In genomic region chr10:122422266-122422980, GRCh38 we compare ENCODE assay signal across 18 cellular contexts. TPM values are rescaled to one million over a fixed set of nuclear protein-coding genes. Genes with fewer than 3 reads are reported as not detected.
DNase-seq lines count a peak whose midpoint lies in the region; ATAC-seq and TF ChIP-seq lines count a peak whose summit lies in the region.
"Had no signal": no experiment of that assay in that cellular context is flagged by ENCODE, and none has a peak within 500 bp of the region (broad histone marks: within the 10 kb centered on the region; RNA-seq: fewer than 3 reads in every experiment).

No MANE protein-coding gene starts in this region.

- intact Hi-C loops in CD4-positive, alpha-beta memory T cell (cut with micrococcal nuclease): no loop called here
- intact Hi-C loops in mammary epithelial cell (cut with micrococcal nuclease): no loop called here
- intact Hi-C loops in natural killer cell (cut with micrococcal nuclease): loop anchor here (1.0 kb wide), 1 partner anchor 47 kb away; no protein-coding TSS in a partner anchor
- intact Hi-C loops in ascending aorta (cut with DNase I): no loop called here

- H3K36me3 Mint-ChIP-seq in CD4-positive, alpha-beta memory T cell: peaks cover 37 to 40% of the 10 kb centered on the region in 2 donors
- peaks cover 15% of the 10 kb centered on the region for H3K36me3 Mint-ChIP-seq in natural killer cell

- no peaks in the 10 kb centered on the region for H3K27me3 Mint-ChIP-seq in CD4-positive, alpha-beta memory T cell
- H3K27me3 Mint-ChIP-seq in natural killer cell (ENCODE audit: low read depth in 2 of 2): no peaks in the 10 kb centered on the region

- peak overlapping the region in 7 of 8 donors; percentile 6 to 77 (median 55) for H3K4me3 Mint-ChIP-seq in CD4-positive, alpha-beta memory T cell
- peak overlapping the region; percentile 81 for H3K4me3 Mint-ChIP-seq in natural killer cell
- H3K4me3 Mint-ChIP-seq: nephron had no signal

- peak; percentile 63 to 75 for ATAC-seq in activated CD4-positive, CD25-positive, alpha-beta regulatory T cell treated with anti-CD3 and anti-CD28 coated beads, Interleukin-2, amount 50 U/mL, for 24 hours
- ATAC-seq in natural killer cell (peak; percentile 85 to 98 (median 94)), GM19467 (IDR thresholded peaks at IDR 0.05; ENCODE audit: unreplicated experiment) (no peak)

- no peaks in the 10 kb centered on the region for H4K20me1 ChIP-seq in mammary epithelial cell (ENCODE audit: insufficient read depth, low read length)

- H3K4me1 Mint-ChIP-seq in CD4-positive, alpha-beta memory T cell: peaks cover 47 to 80% (median 60%) of the 10 kb centered on the region in 4 donors
- H3K4me1 Mint-ChIP-seq in natural killer cell: peaks cover 69 to 78% of the 10 kb centered on the region in 2 donors

- TF ChIP-seq CTCF in mammary epithelial cell (conservative IDR thresholded peaks at IDR 0.05 in 1 of 2, IDR thresholded peaks at IDR 0.05 in 1 of 2; ENCODE audit: extremely low read depth in 1 of 2, insufficient read depth in 1 of 2, low read depth in 1 of 2, low read length in 2 of 2) (no peak), natural killer cell (IDR thresholded peaks at IDR 0.05) (no peak), ascending aorta (IDR thresholded peaks at IDR 0.05) (no peak)

- CTCF ChIA-PET in CD4-positive, alpha-beta memory T cell (lab: Charles Lee; ENCODE audit: partially characterized antibody): interaction anchor here (0.8 to 4.0 kb wide), 6 partner anchors 11 to 621 kb away, joined by 3 to 17 read pairs (median 4); partner anchors contain the start of gene PLEKHA1
- CTCF ChIA-PET in mammary epithelial cell (lab: Charles Lee; ENCODE audit: low non-redundant PET): no interaction called here

- WGBS in mammary epithelial cell (ENCODE audit: low coverage, missing lambda C conversion rate): 77% methylated on average over 5 of the region's 5 CpGs

- BruUV-seq in mammary epithelial cell (replicated peaks; lab: Mats Ljungman, UMichigan): no TSS peak

- in situ Hi-C loops in mammary epithelial cell (cut with MboI; ENCODE audit: low sequenced_read_pairs in 2 of 2): no loop called here

- dilution Hi-C loops in mammary epithelial cell (cut with HindIII; ENCODE audit: low sequenced_read_pairs): no loop called here

- H3K9me3 Mint-ChIP-seq in CD4-positive, alpha-beta memory T cell: peaks cover 0 to 2% (median 0%) of the 10 kb centered on the region in 8 donors
- no peaks in the 10 kb centered on the region for H3K9me3 Mint-ChIP-seq in natural killer cell
- H3K9me3 Mint-ChIP-seq: nephron had no signal

- H3K36me3 ChIP-seq in CD4-positive, alpha-beta memory T cell (ENCODE audit: insufficient read depth, low read length): peaks cover 4% of the 10 kb centered on the region
- H3K36me3 ChIP-seq in mammary epithelial cell (ENCODE audit: insufficient read depth, low read length) (peaks cover 3% of the 10 kb centered on the region), ascending aorta (peaks cover 9 to 30% of the 10 kb centered on the region in 2 donors)

- H3K27ac ChIP-seq in CD4-positive, alpha-beta memory T cell (ENCODE audit: low read depth, low read length): peak overlapping the region; percentile 33
- H3K27ac ChIP-seq in mammary epithelial cell (ENCODE audit: insufficient read depth, low read depth, low read length) (peak overlapping the region; percentile 91), ascending aorta (no peak overlapping the region)
- H3K27ac ChIP-seq: BLaER1 treated with 17β-estradiol and CSF1 and Interleukin-3, amounts not matched to agents 10 nM and 100 nM; thoracic aorta had no signal

- DNase-seq in activated CD4-positive, CD25-positive, alpha-beta regulatory T cell (lab: John Stamatoyannopoulos, UW): no peak
- peak in 3 of 5 donors; percentile 24 to 57 (median 27) for DNase-seq in CD4-positive, alpha-beta memory T cell
- DNase-seq in mammary epithelial cell (no peak), natural killer cell (peak; percentile 44), NCI-H2227 (lab: John Stamatoyannopoulos, UW; ENCODE audit: unreplicated experiment) (no peak), ascending aorta (ENCODE audit: low spot score in 2 of 2) (no peak)
- DNase-seq: 8988T; DMS79; effector CD4-positive, alpha-beta T cell; NCI-H1417; NCI-H345 had no signal

- no peak overlapping the region for H3K4me3 ChIP-seq in CD4-positive, alpha-beta memory T cell (ENCODE audit: low read length in 2 of 2)
- H3K4me3 ChIP-seq in mammary epithelial cell (replicated peaks in 1 of 3; ENCODE audit: insufficient read depth in 1 of 3, low read depth in 2 of 3, low read length in 3 of 3) (no peak overlapping the region), ascending aorta (no peak overlapping the region)
- H3K4me3 ChIP-seq: BLaER1 treated with 17β-estradiol and CSF1 and Interleukin-3, amounts not matched to agents 10 nM and 100 nM; thoracic aorta had no signal

- POLR2A ChIA-PET in CD4-positive, alpha-beta memory T cell (lab: Charles Lee; ENCODE audit: partially characterized antibody): interaction anchor here (1.4 to 1.7 kb wide), 2 partner anchors 33 to 48 kb away, joined by 4 to 14 read pairs; partner anchors contain the start of gene PLEKHA1

- no peaks in the 10 kb centered on the region for H3K9me3 ChIP-seq in CD4-positive, alpha-beta memory T cell (ENCODE audit: control insufficient read depth in 1 of 2, low read length in 2 of 2)
- H3K9me3 ChIP-seq in mammary epithelial cell (replicated peaks; ENCODE audit: insufficient read depth, low read length): no peaks in the 10 kb centered on the region
- no peaks in the 10 kb centered on the region for H3K9me3 ChIP-seq in ascending aorta
- H3K9me3 ChIP-seq: BLaER1 treated with 17β-estradiol and CSF1 and Interleukin-3, amounts not matched to agents 10 nM and 100 nM; thoracic aorta had no signal

- H3K4me1 ChIP-seq in CD4-positive, alpha-beta memory T cell (ENCODE audit: insufficient read depth, low read length): peaks cover 61% of the 10 kb centered on the region
- H3K4me1 ChIP-seq in mammary epithelial cell (ENCODE audit: insufficient read depth, low read length) (peaks cover 35% of the 10 kb centered on the region), ascending aorta (peaks cover 0 to 5% of the 10 kb centered on the region in 2 donors)

- no peak overlapping the region for H3K9ac ChIP-seq in mammary epithelial cell (ENCODE audit: insufficient read depth, low read length)
- H3K9ac ChIP-seq: BLaER1 treated with 17β-estradiol and CSF1 and Interleukin-3, amounts not matched to agents 10 nM and 100 nM had no signal

- no peaks in the 10 kb centered on the region for H3K27me3 ChIP-seq in CD4-positive, alpha-beta memory T cell (ENCODE audit: insufficient read depth, low read length)
- H3K27me3 ChIP-seq in mammary epithelial cell (ENCODE audit: insufficient read depth, low read length) (no peaks in the 10 kb centered on the region), ascending aorta (no peaks in the 10 kb centered on the region)

- no peak overlapping the region for H3K4me2 ChIP-seq in mammary epithelial cell (ENCODE audit: insufficient read depth, low read depth, low read length)
- H3K4me2 ChIP-seq: BLaER1 treated with 17β-estradiol and CSF1 and Interleukin-3, amounts not matched to agents 10 nM and 100 nM had no signal

- no peak overlapping the region for H2AFZ ChIP-seq in mammary epithelial cell (ENCODE audit: low read depth, low read length)

- H3K27ac Mint-ChIP-seq in CD4-positive, alpha-beta memory T cell: peak overlapping the region; percentile 14 to 91 (median 84)
- peak overlapping the region; percentile 83 to 96 for H3K27ac Mint-ChIP-seq in natural killer cell
- H3K27ac Mint-ChIP-seq: nephron had no signal

- H3K79me2 ChIP-seq in mammary epithelial cell (ENCODE audit: insufficient read depth, low read length): no peaks in the 10 kb centered on the region

RNA-seq across cellular contexts. Expression of gene ARMS2, which starts 32.0 kb away (rescaled TPM):
- total RNA-seq in CD4-positive, alpha-beta memory T cell: not detected
- polyA plus RNA-seq in CD4-positive, alpha-beta memory T cell: not detected
- under 1 TPM in 1 of 2 donors, not detected in 1; 0.17 TPM for total RNA-seq in mammary epithelial cell
- polyA plus RNA-seq in mammary epithelial cell: not detected
- polyA minus RNA-seq in mammary epithelial cell: not detected
- total RNA-seq in natural killer cell: not detected
- total RNA-seq in ascending aorta: not detected
- total RNA-seq: lower leg skin; T-helper 1 cell treated with Interleukin-12 subunit alpha and Interleukin-12 subunit beta and Interleukin-4 antibody, amounts not matched to agents 30 ng/mL and 1 ng/mL, for 36 hours; thoracic aorta had no signal

RNA-seq across cellular contexts. Expression of gene HTRA1, which starts 38.9 kb away (rescaled TPM):
- total RNA-seq in CD4-positive, alpha-beta memory T cell: under 1 TPM in 1 of 2 experiments, not detected in 1; 0.17 TPM
- polyA plus RNA-seq in CD4-positive, alpha-beta memory T cell: under 1 TPM in 1 of 2 donors, not detected in 1; 0.21 TPM
- total RNA-seq in mammary epithelial cell: 100 to 1,000 TPM; 179 to 311 TPM
- polyA plus RNA-seq in mammary epithelial cell: 615 TPM
- polyA minus RNA-seq in mammary epithelial cell: 271 TPM
- not detected for total RNA-seq in natural killer cell
- total RNA-seq in ascending aorta: 112 TPM
- total RNA-seq: T-helper 1 cell treated with Interleukin-12 subunit alpha and Interleukin-12 subunit beta and Interleukin-4 antibody, amounts not matched to agents 30 ng/mL and 1 ng/mL, for 36 hours had no signal

RNA-seq across cellular contexts. Expression of gene PLEKHA1, which starts 47.9 kb away (rescaled TPM):
- 10 to 100 TPM; 62.9 to 69.7 TPM for total RNA-seq in CD4-positive, alpha-beta memory T cell
- 10 to 100 TPM; 90.5 to 92.9 TPM for polyA plus RNA-seq in CD4-positive, alpha-beta memory T cell
- total RNA-seq in mammary epithelial cell (10 to 100 TPM; 52.4 to 56.5 TPM), natural killer cell (10 to 100 TPM; 45.9 to 64.6 (median 56.1) TPM), ascending aorta (128 TPM)
- 42.5 TPM for polyA plus RNA-seq in mammary epithelial cell
- 20.1 TPM for polyA minus RNA-seq in mammary epithelial cell

Comparison
In these comparisons a context has a peak if more than half of its experiments do, and no peak if none do; other contexts are left out.
1. DNase-seq: peak in CD4-positive, alpha-beta memory T cell (3 of 5) and natural killer cell (single experiment); none in activated CD4-positive, CD25-positive, alpha-beta regulatory T cell (0 of 4), mammary epithelial cell (single experiment), NCI-H2227 (single experiment) and ascending aorta (0 of 2).
2. H3K27ac ChIP-seq: peak in CD4-positive, alpha-beta memory T cell (single experiment) and mammary epithelial cell (single experiment); none in ascending aorta (0 of 2).
3. RNA of gene HTRA1, which starts 38.9 kb away (total RNA-seq): 179 to 311 TPM in mammary epithelial cell and 112 TPM in ascending aorta (single experiment); 0.17 TPM in CD4-positive, alpha-beta memory T cell and not detected in natural killer cell; every median in the first group is over 10 times any median in the second.